36 cellular contexts compared by ENCODE assay signal in genomic region chrX:31796624-31797023, GRCh38.
"Had no signal": no experiment of that assay in that cellular context is flagged by ENCODE, and none has a peak within 500 bp of the region (broad histone marks: within the 10 kb centered on the region; RNA-seq: fewer than 3 reads in every experiment).

No MANE protein-coding gene starts in this region.

- H3K27me3 Mint-ChIP-seq: activated CD4-positive, alpha-beta memory T cell treated with anti-CD3 and anti-CD28 coated beads, Interleukin-2, amount 10 ng/mL, durations not matched to agents 7 days and 5 days; activated CD4-positive, alpha-beta T cell treated with anti-CD3 and anti-CD28 coated beads for 36 hours; activated CD4-positive, alpha-beta T cell treated with anti-CD3 and anti-CD28 coated beads, Interleukin-2, amount 10 ng/mL, durations not matched to agents 7 days and 5 days; activated CD8-positive, alpha-beta memory T cell treated with anti-CD3 and anti-CD28 coated beads, Interleukin-2, amount 10 ng/mL, durations not matched to agents 7 days and 5 days; activated naive CD4-positive, alpha-beta T cell treated with anti-CD3 and anti-CD28 coated beads, Interleukin-2, amount 10 ng/mL, durations not matched to agents 7 days and 5 days; activated naive CD4-positive, alpha-beta T cell treated with anti-CD3 and anti-CD28 coated beads, Interleukin-2, amount 50 U/mL, for 24 hours; activated naive CD8-positive, alpha-beta T cell; activated naive CD8-positive, alpha-beta T cell treated with anti-CD3 and anti-CD28 coated beads, Interleukin-2, amount 10 ng/mL, durations not matched to agents 7 days and 5 days; activated naive CD8-positive, alpha-beta T cell treated with anti-CD3 and anti-CD28 coated beads, Interleukin-2, amount 50 U/mL, for 24 hours; brain; central memory CD8-positive, alpha-beta T cell had no signal

- H3K36me3 Mint-ChIP-seq: activated CD8-positive, alpha-beta memory T cell treated with anti-CD3 and anti-CD28 coated beads, Interleukin-2, amount 10 ng/mL, durations not matched to agents 7 days and 5 days; activated naive CD4-positive, alpha-beta T cell treated with anti-CD3 and anti-CD28 coated beads, Interleukin-2, amount 10 ng/mL, durations not matched to agents 7 days and 5 days; activated naive CD4-positive, alpha-beta T cell treated with anti-CD3 and anti-CD28 coated beads, Interleukin-2, amount 50 U/mL, for 24 hours; activated naive CD8-positive, alpha-beta T cell; activated naive CD8-positive, alpha-beta T cell treated with anti-CD3 and anti-CD28 coated beads, Interleukin-2, amount 10 ng/mL, durations not matched to agents 7 days and 5 days had no signal

- H3K27ac Mint-ChIP-seq: activated CD4-positive, alpha-beta memory T cell treated with anti-CD3 and anti-CD28 coated beads, Interleukin-2, amount 10 ng/mL, durations not matched to agents 7 days and 5 days; activated CD4-positive, alpha-beta T cell treated with anti-CD3 and anti-CD28 coated beads for 36 hours; activated CD4-positive, alpha-beta T cell treated with anti-CD3 and anti-CD28 coated beads, Interleukin-2, amount 10 ng/mL, durations not matched to agents 7 days and 5 days; activated CD8-positive, alpha-beta memory T cell treated with anti-CD3 and anti-CD28 coated beads, Interleukin-2, amount 10 ng/mL, durations not matched to agents 7 days and 5 days; activated CD8-positive, alpha-beta T cell treated with anti-CD3 and anti-CD28 coated beads, Interleukin-2, amount 10 ng/mL, durations not matched to agents 7 days and 5 days; activated naive CD4-positive, alpha-beta T cell treated with anti-CD3 and anti-CD28 coated beads, Interleukin-2, amount 10 ng/mL, durations not matched to agents 7 days and 5 days; activated naive CD4-positive, alpha-beta T cell treated with anti-CD3 and anti-CD28 coated beads, Interleukin-2, amount 50 U/mL, for 24 hours; activated naive CD8-positive, alpha-beta T cell; activated naive CD8-positive, alpha-beta T cell treated with anti-CD3 and anti-CD28 coated beads, Interleukin-2, amount 10 ng/mL, durations not matched to agents 7 days and 5 days; activated naive CD8-positive, alpha-beta T cell treated with anti-CD3 and anti-CD28 coated beads, Interleukin-2, amount 50 U/mL, for 24 hours; activated T-cell treated with anti-CD3 and anti-CD28 coated beads, Interleukin-2, amount 50 U/mL, for 24 hours; activated T-helper 2 cell treated with anti-CD3 and anti-CD28 coated beads, Interferon-gamma antibody, Interleukin-2, Interleukin-4, amounts not matched to agents 10 μg/mL and 5 μg/mL and 100 μg/mL, durations not matched to agents 14 hours and 24 hours and 36 hours; brain; T-helper 2 cell treated with Interferon-gamma antibody and Interleukin-4, amounts not matched to agents 5 μg/mL and 100 μg/mL, for 36 hours; WTC11 had no signal

- H3K4me3 ChIP-seq: ascending aorta, cardiac muscle cell, colonic mucosa had no signal

- H3K9me3 Mint-ChIP-seq: activated CD4-positive, alpha-beta memory T cell treated with anti-CD3 and anti-CD28 coated beads, Interleukin-2, amount 10 ng/mL, durations not matched to agents 7 days and 5 days; activated naive CD4-positive, alpha-beta T cell treated with anti-CD3 and anti-CD28 coated beads, Interleukin-2, amount 10 ng/mL, durations not matched to agents 7 days and 5 days; activated naive CD4-positive, alpha-beta T cell treated with anti-CD3 and anti-CD28 coated beads, Interleukin-2, amount 50 U/mL, for 24 hours; activated naive CD8-positive, alpha-beta T cell treated with anti-CD3 and anti-CD28 coated beads, Interleukin-2, amount 10 ng/mL, durations not matched to agents 7 days and 5 days; activated T-cell treated with anti-CD3 and anti-CD28 coated beads, Interleukin-2, amount 50 U/mL, for 24 hours; activated T-helper 2 cell treated with anti-CD3 and anti-CD28 coated beads, Interferon-gamma antibody, Interleukin-2, Interleukin-4, amounts not matched to agents 10 μg/mL and 5 μg/mL and 100 μg/mL, durations not matched to agents 14 hours and 24 hours and 36 hours; central memory CD8-positive, alpha-beta T cell; T-helper 2 cell treated with Interferon-gamma antibody and Interleukin-4, amounts not matched to agents 5 μg/mL and 100 μg/mL, for 36 hours; WTC11 had no signal

- H3K4me1 Mint-ChIP-seq: activated CD4-positive, alpha-beta memory T cell treated with anti-CD3 and anti-CD28 coated beads, Interleukin-2, amount 10 ng/mL, durations not matched to agents 7 days and 5 days; activated CD4-positive, alpha-beta T cell treated with anti-CD3 and anti-CD28 coated beads for 36 hours; activated CD4-positive, alpha-beta T cell treated with anti-CD3 and anti-CD28 coated beads, Interleukin-2, amount 10 ng/mL, durations not matched to agents 7 days and 5 days; activated CD8-positive, alpha-beta memory T cell treated with anti-CD3 and anti-CD28 coated beads, Interleukin-2, amount 10 ng/mL, durations not matched to agents 7 days and 5 days; activated naive CD4-positive, alpha-beta T cell treated with anti-CD3 and anti-CD28 coated beads, Interleukin-2, amount 10 ng/mL, durations not matched to agents 7 days and 5 days; activated naive CD4-positive, alpha-beta T cell treated with anti-CD3 and anti-CD28 coated beads, Interleukin-2, amount 50 U/mL, for 24 hours; activated naive CD8-positive, alpha-beta T cell treated with anti-CD3 and anti-CD28 coated beads, Interleukin-2, amount 10 ng/mL, durations not matched to agents 7 days and 5 days; activated naive CD8-positive, alpha-beta T cell treated with anti-CD3 and anti-CD28 coated beads, Interleukin-2, amount 50 U/mL, for 24 hours; brain; central memory CD8-positive, alpha-beta T cell had no signal

- H3K4me3 Mint-ChIP-seq: activated CD4-positive, alpha-beta memory T cell treated with anti-CD3 and anti-CD28 coated beads, Interleukin-2, amount 10 ng/mL, durations not matched to agents 7 days and 5 days; activated CD4-positive, alpha-beta T cell treated with anti-CD3 and anti-CD28 coated beads for 36 hours; activated CD4-positive, alpha-beta T cell treated with anti-CD3 and anti-CD28 coated beads, Interleukin-2, amount 10 ng/mL, durations not matched to agents 7 days and 5 days; activated CD8-positive, alpha-beta memory T cell treated with anti-CD3 and anti-CD28 coated beads, Interleukin-2, amount 10 ng/mL, durations not matched to agents 7 days and 5 days; activated CD8-positive, alpha-beta T cell treated with anti-CD3 and anti-CD28 coated beads, Interleukin-2, amount 10 ng/mL, durations not matched to agents 7 days and 5 days; activated naive CD4-positive, alpha-beta T cell treated with anti-CD3 and anti-CD28 coated beads, Interleukin-2, amount 10 ng/mL, durations not matched to agents 7 days and 5 days; activated naive CD4-positive, alpha-beta T cell treated with anti-CD3 and anti-CD28 coated beads, Interleukin-2, amount 50 U/mL, for 24 hours; activated naive CD8-positive, alpha-beta T cell; activated naive CD8-positive, alpha-beta T cell treated with anti-CD3 and anti-CD28 coated beads, Interleukin-2, amount 10 ng/mL, durations not matched to agents 7 days and 5 days; activated naive CD8-positive, alpha-beta T cell treated with anti-CD3 and anti-CD28 coated beads, Interleukin-2, amount 50 U/mL, for 24 hours; activated T-cell treated with anti-CD3 and anti-CD28 coated beads, Interleukin-2, amount 50 U/mL, for 24 hours; brain; central memory CD8-positive, alpha-beta T cell; T-helper 2 cell treated with Interferon-gamma antibody and Interleukin-4, amounts not matched to agents 5 μg/mL and 100 μg/mL, for 36 hours; WTC11 had no signal

- DNase-seq: activated CD4-positive, alpha-beta memory T cell treated with anti-CD3 and anti-CD28 coated beads, Interleukin-2, amount 10 ng/mL, durations not matched to agents 7 days and 5 days; activated CD4-positive, alpha-beta T cell treated with anti-CD3 and anti-CD28 coated beads for 1 hour; activated CD4-positive, alpha-beta T cell treated with anti-CD3 and anti-CD28 coated beads for 36 hours; activated CD4-positive, alpha-beta T cell treated with anti-CD3 and anti-CD28 coated beads for 48 hours; activated CD4-positive, alpha-beta T cell treated with anti-CD3 and anti-CD28 coated beads, Interleukin-2, amount 10 ng/mL, durations not matched to agents 7 days and 5 days; activated CD4-positive, alpha-beta T cell treated with anti-CD3 and anti-CD28 coated beads, Interleukin-2, amount 50 U/mL, for 48 hours; activated CD4-positive, CD25-positive, alpha-beta regulatory T cell; activated CD8-positive, alpha-beta memory T cell treated with anti-CD3 and anti-CD28 coated beads for 24 hours; activated CD8-positive, alpha-beta memory T cell treated with anti-CD3 and anti-CD28 coated beads, Interleukin-2, amount 10 ng/mL, durations not matched to agents 7 days and 5 days; activated CD8-positive, alpha-beta memory T cell treated with anti-CD3 and anti-CD28 coated beads, Interleukin-2, amount 50 U/mL, for 48 hours; activated CD8-positive, alpha-beta T cell treated with anti-CD3 and anti-CD28 coated beads, Interleukin-2, amount 10 ng/mL, durations not matched to agents 7 days and 5 days; activated effector memory CD4-positive, alpha-beta T cell treated with Interleukin-2 at 50 U/mL for 16 hours; activated gamma-delta T cell; activated naive CD4-positive, alpha-beta T cell treated with anti-CD3 and anti-CD28 coated beads, Interleukin-2, amount 10 ng/mL, durations not matched to agents 7 days and 5 days; activated naive CD4-positive, alpha-beta T cell treated with Interleukin-2 at 50 U/mL for 16 hours; activated naive CD8-positive, alpha-beta T cell treated with anti-CD3 and anti-CD28 coated beads, Interleukin-2, amount 10 ng/mL, durations not matched to agents 7 days and 5 days; activated naive CD8-positive, alpha-beta T cell treated with anti-CD3 and anti-CD28 coated beads, Interleukin-2, amount 50 U/mL, for 24 hours; activated T-cell treated with anti-CD3 and anti-CD28 coated beads, Interleukin-2, amount 50 U/mL, for 24 hours; activated T-cell treated with anti-CD3 and anti-CD28 coated beads, Interleukin-2, amount 50 U/mL, for 48 hours; amygdala; anterior cingulate cortex; caudate nucleus; cerebellar nuclear complex; colonic mucosa; T-helper 9 cell; WERI-Rb-1 had no signal

- ATAC-seq: activated CD4-positive, alpha-beta T cell treated with anti-CD3 and anti-CD28 coated beads for 36 hours; activated CD4-positive, CD25-positive, alpha-beta regulatory T cell treated with anti-CD3 and anti-CD28 coated beads, Interleukin-2, amount 50 U/mL, for 24 hours; activated CD8-positive, alpha-beta memory T cell treated with anti-CD3 and anti-CD28 coated beads, Interleukin-2, amount 10 ng/mL, durations not matched to agents 7 days and 5 days; activated CD8-positive, alpha-beta T cell treated with anti-CD3 and anti-CD28 coated beads, Interleukin-2, amount 10 ng/mL, durations not matched to agents 7 days and 5 days; activated naive CD8-positive, alpha-beta T cell treated with anti-CD3 and anti-CD28 coated beads, Interleukin-2, amount 50 U/mL, for 24 hours; WTC11 had no signal
